Comparison of ENCODE assay signal across 1 cellular context in the genomic region with DNA sequence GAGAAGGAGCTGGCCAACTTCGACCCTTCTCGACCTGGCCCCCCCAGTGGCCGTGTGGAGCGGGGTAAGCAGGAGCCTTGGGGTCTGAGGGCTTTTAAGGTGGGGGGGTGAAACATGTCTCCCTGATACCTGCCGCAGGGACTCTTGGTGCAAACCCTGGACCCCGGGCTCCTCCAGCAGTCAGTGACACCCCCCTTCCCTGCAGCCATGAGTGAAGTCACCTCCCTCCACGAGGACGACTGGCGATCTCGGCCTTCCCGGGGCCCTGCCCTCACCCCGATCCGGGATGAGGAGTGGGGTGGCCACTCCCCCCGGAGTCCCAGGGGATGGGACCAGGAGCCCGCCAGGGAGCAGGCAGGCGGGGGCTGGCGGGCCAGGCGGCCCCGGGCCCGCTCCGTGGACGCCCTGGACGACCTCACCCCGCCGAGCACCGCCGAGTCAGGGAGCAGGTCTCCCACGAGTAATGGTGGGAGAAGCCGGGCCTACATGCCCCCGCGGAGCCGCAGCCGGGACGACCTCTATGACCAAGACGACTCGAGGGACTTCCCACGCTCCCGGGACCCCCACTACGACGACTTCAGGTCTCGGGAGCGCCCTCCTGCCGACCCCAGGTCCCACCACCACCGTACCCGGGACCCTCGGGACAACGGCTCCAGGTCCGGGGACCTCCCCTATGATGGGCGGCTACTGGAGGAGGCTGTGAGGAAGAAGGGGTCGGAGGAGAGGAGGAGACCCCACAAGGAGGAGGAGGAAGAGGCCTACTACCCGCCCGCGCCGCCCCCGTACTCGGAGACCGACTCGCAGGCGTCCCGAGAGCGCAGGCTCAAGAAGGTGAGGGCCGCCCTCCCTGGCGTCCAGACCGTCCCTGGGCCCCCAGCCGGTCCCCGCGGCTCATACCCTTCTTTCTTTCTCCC.
TF ChIP-seq lines count a peak whose summit lies in the region.

No MANE protein-coding gene starts in this region.

TF ChIP-seq in HepG2, 621 proteins besides CTCF, POLR2A, EP300 and RAD21 (continued from another document and continues in another):
- TF ChIP-seq, protein P1, sequence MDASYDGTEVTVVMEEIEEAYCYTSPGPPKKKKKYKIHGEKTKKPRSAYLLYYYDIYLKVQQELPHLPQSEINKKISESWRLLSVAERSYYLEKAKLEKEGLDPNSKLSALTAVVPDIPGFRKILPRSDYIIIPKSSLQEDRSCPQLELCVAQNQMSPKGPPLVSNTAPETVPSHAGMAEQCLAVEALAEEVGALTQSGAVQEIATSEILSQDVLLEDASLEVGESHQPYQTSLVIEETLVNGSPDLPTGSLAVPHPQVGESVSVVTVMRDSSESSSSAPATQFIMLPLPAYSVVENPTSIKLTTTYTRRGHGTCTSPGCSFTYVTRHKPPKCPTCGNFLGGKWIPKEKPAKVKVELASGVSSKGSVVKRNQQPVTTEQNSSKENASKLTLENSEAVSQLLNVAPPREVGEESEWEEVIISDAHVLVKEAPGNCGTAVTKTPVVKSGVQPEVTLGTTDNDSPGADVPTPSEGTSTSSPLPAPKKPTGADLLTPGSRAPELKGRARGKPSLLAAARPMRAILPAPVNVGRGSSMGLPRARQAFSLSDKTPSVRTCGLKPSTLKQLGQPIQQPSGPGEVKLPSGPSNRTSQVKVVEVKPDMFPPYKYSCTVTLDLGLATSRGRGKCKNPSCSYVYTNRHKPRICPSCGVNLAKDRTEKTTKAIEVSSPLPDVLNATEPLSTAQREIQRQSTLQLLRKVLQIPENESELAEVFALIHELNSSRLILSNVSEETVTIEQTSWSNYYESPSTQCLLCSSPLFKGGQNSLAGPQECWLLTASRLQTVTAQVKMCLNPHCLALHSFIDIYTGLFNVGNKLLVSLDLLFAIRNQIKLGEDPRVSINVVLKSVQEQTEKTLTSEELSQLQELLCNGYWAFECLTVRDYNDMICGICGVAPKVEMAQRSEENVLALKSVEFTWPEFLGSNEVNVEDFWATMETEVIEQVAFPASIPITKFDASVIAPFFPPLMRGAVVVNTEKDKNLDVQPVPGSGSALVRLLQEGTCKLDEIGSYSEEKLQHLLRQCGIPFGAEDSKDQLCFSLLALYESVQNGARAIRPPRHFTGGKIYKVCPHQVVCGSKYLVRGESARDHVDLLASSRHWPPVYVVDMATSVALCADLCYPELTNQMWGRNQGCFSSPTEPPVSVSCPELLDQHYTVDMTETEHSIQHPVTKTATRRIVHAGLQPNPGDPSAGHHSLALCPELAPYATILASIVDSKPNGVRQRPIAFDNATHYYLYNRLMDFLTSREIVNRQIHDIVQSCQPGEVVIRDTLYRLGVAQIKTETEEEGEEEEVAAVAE (CRISPR knock-in tag; IDR thresholded peaks at IDR 0.05; ENCODE audit: borderline replicate concordance), result no peak
- TF ChIP-seq FOXJ3 (CRISPR knock-in tag; IDR thresholded peaks at IDR 0.05; ENCODE audit: borderline replicate concordance) (no peak), ZNF558 (CRISPR knock-in tag; IDR thresholded peaks at IDR 0.05; ENCODE audit: borderline replicate concordance) (peak; percentile 81; the same call in 1 of the 2 replicates), RXRA (CRISPR knock-in tag; IDR thresholded peaks at IDR 0.05) (0 out of 2 replicates have a peak, but pooled peaks have one; percentile 26), ZSCAN20 (CRISPR knock-in tag; IDR thresholded peaks at IDR 0.05; ENCODE audit: borderline replicate concordance) (0 out of 2 replicates have a peak, but pooled peaks have one; percentile 16), KAT8 (CRISPR knock-in tag; IDR thresholded peaks at IDR 0.05) (0 out of 2 replicates have a peak, but pooled peaks have one; percentile 16), HNRNPLL (IDR thresholded peaks at IDR 0.05; ENCODE audit: low read depth, low read length, poor library complexity, severe bottlenecking) (peak; percentile 10), ZKSCAN8 (CRISPR knock-in tag; IDR thresholded peaks at IDR 0.05; ENCODE audit: borderline replicate concordance) (0 out of 2 replicates have a peak, but pooled peaks have one; percentile 19), GATAD1 (CRISPR knock-in tag; IDR thresholded peaks at IDR 0.05) (no peak), AHR (CRISPR knock-in tag; IDR thresholded peaks at IDR 0.05) (no peak), POLR2AphosphoS5 (IDR thresholded peaks at IDR 0.05; ENCODE audit: low read depth, low read length) (peak; percentile 2; the same call in 1 of the 2 replicates), SRY (CRISPR knock-in tag; IDR thresholded peaks at IDR 0.05) (no peak; the same call in 1 of the 2 replicates), BHLHE40 (IDR thresholded peaks at IDR 0.05; ENCODE audit: low read length) (no peak), DNMT3B (CRISPR knock-in tag; conservative IDR thresholded peaks at IDR 0.05) (no peak), CAMTA2 (CRISPR knock-in tag; IDR thresholded peaks at IDR 0.05; ENCODE audit: borderline replicate concordance) (0 out of 2 replicates have a peak, but pooled peaks have one; percentile 46), ZNF263 (CRISPR knock-in tag; IDR thresholded peaks at IDR 0.05) (no peak), ZNF605 (CRISPR knock-in tag; IDR thresholded peaks at IDR 0.05) (peak; percentile 38; the same call in 1 of the 2 replicates), RBAK (CRISPR knock-in tag; IDR thresholded peaks at IDR 0.05) (no peak), IRF2 (CRISPR knock-in tag; IDR thresholded peaks at IDR 0.05) (no peak), ZNF652 (CRISPR knock-in tag; IDR thresholded peaks at IDR 0.05; ENCODE audit: borderline replicate concordance, low read depth) (no peak), SIN3B (IDR thresholded peaks at IDR 0.05; ENCODE audit: low read length) (no peak), ZNF703 (CRISPR knock-in tag; IDR thresholded peaks at IDR 0.05; ENCODE audit: borderline replicate concordance) (no peak)
- TF ChIP-seq, protein P2, sequence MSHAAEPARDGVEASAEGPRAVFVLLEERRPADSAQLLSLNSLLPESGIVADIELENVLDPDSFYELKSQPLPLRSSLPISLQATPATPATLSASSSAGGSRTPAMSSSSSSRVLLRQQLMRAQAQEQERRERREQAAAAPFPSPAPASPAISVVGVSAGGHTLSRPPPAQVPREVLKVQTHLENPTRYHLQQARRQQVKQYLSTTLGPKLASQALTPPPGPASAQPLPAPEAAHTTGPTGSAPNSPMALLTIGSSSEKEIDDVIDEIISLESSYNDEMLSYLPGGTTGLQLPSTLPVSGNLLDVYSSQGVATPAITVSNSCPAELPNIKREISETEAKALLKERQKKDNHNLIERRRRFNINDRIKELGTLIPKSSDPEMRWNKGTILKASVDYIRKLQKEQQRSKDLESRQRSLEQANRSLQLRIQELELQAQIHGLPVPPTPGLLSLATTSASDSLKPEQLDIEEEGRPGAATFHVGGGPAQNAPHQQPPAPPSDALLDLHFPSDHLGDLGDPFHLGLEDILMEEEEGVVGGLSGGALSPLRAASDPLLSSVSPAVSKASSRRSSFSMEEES (CRISPR knock-in tag; IDR thresholded peaks at IDR 0.05), result no peak
- TF ChIP-seq, protein P3, sequence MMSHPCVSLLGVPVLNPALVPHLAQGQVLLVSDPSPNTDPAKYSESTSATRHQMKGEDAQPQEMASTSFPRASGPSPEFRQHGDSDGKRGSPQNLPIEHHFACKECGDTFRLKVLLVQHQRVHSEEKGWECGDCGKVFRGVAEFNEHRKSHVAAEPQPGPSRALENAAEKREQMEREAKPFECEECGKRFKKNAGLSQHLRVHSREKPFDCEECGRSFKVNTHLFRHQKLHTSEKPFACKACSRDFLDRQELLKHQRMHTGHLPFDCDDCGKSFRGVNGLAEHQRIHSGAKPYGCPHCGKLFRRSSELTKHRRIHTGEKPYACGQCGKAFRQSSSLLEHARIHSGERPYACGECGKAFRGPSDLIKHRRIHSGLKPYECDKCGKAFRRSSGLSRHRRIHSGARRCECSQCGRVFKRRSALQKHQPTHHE (CRISPR knock-in tag; IDR thresholded peaks at IDR 0.05; ENCODE audit: borderline replicate concordance), result 0 out of 2 replicates have a peak, but pooled peaks have one; percentile 36
- TF ChIP-seq, protein P4, sequence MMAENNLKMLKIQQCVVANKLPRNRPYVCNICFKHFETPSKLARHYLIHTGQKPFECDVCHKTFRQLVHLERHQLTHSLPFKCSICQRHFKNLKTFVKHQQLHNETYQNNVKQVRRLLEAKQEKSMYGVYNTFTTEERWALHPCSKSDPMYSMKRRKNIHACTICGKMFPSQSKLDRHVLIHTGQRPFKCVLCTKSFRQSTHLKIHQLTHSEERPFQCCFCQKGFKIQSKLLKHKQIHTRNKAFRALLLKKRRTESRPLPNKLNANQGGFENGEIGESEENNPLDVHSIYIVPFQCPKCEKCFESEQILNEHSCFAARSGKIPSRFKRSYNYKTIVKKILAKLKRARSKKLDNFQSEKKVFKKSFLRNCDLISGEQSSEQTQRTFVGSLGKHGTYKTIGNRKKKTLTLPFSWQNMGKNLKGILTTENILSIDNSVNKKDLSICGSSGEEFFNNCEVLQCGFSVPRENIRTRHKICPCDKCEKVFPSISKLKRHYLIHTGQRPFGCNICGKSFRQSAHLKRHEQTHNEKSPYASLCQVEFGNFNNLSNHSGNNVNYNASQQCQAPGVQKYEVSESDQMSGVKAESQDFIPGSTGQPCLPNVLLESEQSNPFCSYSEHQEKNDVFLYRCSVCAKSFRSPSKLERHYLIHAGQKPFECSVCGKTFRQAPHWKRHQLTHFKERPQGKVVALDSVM (CRISPR knock-in tag; IDR thresholded peaks at IDR 0.05), result no peak
- TF ChIP-seq, protein P5, sequence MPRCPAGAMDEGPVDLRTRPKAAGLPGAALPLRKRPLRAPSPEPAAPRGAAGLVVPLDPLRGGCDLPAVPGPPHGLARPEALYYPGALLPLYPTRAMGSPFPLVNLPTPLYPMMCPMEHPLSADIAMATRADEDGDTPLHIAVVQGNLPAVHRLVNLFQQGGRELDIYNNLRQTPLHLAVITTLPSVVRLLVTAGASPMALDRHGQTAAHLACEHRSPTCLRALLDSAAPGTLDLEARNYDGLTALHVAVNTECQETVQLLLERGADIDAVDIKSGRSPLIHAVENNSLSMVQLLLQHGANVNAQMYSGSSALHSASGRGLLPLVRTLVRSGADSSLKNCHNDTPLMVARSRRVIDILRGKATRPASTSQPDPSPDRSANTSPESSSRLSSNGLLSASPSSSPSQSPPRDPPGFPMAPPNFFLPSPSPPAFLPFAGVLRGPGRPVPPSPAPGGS (CRISPR knock-in tag; IDR thresholded peaks at IDR 0.05), result 0 out of 2 replicates have a peak, but pooled peaks have one; percentile 16
- TF ChIP-seq, protein P6, sequence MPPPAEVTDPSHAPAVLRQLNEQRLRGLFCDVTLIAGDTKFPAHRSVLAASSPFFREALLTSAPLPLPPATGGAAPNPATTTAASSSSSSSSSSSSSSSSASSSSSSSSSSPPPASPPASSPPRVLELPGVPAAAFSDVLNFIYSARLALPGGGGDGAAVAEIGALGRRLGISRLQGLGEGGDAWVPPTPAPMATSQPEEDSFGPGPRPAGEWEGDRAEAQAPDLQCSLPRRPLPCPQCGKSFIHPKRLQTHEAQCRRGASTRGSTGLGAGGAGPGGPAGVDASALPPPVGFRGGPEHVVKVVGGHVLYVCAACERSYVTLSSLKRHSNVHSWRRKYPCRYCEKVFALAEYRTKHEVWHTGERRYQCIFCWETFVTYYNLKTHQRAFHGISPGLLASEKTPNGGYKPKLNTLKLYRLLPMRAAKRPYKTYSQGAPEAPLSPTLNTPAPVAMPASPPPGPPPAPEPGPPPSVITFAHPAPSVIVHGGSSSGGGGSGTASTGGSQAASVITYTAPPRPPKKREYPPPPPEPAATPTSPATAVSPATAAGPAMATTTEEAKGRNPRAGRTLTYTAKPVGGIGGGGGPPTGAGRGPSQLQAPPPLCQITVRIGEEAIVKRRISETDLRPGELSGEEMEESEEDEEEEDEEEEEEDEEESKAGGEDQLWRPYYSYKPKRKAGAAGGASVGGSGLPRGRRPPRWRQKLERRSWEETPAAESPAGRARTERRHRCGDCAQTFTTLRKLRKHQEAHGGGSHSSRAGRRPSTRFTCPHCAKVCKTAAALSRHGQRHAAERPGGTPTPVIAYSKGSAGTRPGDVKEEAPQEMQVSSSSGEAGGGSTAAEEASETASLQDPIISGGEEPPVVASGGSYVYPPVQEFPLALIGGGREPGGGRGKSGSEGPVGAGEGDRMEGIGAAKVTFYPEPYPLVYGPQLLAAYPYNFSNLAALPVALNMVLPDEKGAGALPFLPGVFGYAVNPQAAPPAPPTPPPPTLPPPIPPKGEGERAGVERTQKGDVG (CRISPR knock-in tag; IDR thresholded peaks at IDR 0.05; ENCODE audit: borderline replicate concordance), result no peak
- TF ChIP-seq, protein P7, sequence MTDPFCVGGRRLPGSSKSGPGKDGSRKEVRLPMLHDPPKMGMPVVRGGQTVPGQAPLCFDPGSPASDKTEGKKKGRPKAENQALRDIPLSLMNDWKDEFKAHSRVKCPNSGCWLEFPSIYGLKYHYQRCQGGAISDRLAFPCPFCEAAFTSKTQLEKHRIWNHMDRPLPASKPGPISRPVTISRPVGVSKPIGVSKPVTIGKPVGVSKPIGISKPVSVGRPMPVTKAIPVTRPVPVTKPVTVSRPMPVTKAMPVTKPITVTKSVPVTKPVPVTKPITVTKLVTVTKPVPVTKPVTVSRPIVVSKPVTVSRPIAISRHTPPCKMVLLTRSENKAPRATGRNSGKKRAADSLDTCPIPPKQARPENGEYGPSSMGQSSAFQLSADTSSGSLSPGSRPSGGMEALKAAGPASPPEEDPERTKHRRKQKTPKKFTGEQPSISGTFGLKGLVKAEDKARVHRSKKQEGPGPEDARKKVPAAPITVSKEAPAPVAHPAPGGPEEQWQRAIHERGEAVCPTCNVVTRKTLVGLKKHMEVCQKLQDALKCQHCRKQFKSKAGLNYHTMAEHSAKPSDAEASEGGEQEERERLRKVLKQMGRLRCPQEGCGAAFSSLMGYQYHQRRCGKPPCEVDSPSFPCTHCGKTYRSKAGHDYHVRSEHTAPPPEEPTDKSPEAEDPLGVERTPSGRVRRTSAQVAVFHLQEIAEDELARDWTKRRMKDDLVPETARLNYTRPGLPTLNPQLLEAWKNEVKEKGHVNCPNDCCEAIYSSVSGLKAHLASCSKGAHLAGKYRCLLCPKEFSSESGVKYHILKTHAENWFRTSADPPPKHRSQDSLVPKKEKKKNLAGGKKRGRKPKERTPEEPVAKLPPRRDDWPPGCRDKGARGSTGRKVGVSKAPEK (CRISPR knock-in tag; IDR thresholded peaks at IDR 0.05; ENCODE audit: borderline replicate concordance), result no peak
- TF ChIP-seq, protein P8, sequence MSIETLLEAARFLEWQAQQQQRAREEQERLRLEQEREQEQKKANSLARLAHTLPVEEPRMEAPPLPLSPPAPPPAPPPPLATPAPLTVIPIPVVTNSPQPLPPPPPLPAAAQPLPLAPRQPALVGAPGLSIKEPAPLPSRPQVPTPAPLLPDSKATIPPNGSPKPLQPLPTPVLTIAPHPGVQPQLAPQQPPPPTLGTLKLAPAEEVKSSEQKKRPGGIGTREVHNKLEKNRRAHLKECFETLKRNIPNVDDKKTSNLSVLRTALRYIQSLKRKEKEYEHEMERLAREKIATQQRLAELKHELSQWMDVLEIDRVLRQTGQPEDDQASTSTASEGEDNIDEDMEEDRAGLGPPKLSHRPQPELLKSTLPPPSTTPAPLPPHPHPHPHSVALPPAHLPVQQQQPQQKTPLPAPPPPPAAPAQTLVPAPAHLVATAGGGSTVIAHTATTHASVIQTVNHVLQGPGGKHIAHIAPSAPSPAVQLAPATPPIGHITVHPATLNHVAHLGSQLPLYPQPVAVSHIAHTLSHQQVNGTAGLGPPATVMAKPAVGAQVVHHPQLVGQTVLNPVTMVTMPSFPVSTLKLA (IDR thresholded peaks at IDR 0.05), result no peak
- TF ChIP-seq, protein P9, sequence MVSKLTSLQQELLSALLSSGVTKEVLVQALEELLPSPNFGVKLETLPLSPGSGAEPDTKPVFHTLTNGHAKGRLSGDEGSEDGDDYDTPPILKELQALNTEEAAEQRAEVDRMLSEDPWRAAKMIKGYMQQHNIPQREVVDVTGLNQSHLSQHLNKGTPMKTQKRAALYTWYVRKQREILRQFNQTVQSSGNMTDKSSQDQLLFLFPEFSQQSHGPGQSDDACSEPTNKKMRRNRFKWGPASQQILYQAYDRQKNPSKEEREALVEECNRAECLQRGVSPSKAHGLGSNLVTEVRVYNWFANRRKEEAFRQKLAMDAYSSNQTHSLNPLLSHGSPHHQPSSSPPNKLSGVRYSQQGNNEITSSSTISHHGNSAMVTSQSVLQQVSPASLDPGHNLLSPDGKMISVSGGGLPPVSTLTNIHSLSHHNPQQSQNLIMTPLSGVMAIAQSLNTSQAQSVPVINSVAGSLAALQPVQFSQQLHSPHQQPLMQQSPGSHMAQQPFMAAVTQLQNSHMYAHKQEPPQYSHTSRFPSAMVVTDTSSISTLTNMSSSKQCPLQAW (CRISPR knock-in tag; IDR thresholded peaks at IDR 0.05), result peak; percentile 50
